9 cellular contexts compared by ENCODE assay signal in the genomic region with DNA sequence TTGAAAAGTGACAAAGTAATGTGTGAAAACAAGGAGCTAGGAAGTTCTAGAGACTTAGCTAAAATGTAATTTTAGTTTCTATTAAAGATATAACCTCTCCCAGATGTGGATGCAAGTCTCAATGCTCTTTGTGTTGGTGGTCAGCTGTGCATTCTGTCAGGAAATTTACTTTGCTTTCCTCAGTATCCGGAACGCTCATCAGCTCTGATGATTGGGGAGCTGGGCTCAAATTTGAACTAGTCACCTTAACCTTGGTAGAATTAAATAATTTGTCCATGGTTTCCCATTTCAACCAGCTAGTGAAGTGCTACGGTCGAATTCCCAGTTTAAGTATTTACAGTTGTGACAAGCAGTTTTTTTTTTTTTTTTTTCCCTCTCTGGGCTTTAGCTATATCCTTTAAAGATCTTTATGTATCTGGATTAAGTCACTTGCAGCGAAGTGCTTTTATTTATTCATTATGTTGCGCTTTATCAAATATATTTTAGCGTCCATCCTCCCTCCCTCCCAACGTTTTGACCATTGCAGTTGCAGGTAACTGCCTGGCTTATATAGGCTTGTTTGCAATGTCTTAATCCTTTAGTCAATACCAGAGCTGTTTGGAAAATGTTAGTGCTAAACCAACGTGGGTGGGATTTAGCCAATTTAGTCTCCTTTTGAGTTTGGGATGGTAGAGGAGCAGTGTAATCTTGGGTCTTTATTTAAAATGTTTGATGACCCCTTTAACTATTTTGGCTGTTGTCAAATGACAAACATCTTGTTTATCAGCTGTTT. TPM values are rescaled to one million over a fixed set of nuclear protein-coding genes. Genes with fewer than 3 reads are reported as not detected.
A peak's percentile ranks its signal among the peaks of the same experiment; 100 is the strongest.
DNase-seq lines count a peak whose midpoint lies in the region; ATAC-seq and TF ChIP-seq lines count a peak whose summit lies in the region.
"Had no signal": no experiment of that assay in that cellular context is flagged by ENCODE, and none has a peak within 500 bp of the region (broad histone marks: within the 10 kb centered on the region; RNA-seq: fewer than 3 reads in every experiment).

No MANE protein-coding gene starts in this region.

- DNase-seq in NCI-H82 (lab: John Stamatoyannopoulos, UW) (peak; percentile 23), NCI-H82 treated with DMSO at 0.1 percent for 48 hours (lab: John Stamatoyannopoulos, UW; ENCODE audit: unreplicated experiment) (no peak), stomach (no peak), Ammon's horn (ENCODE audit: low spot score) (no peak), kidney glomerular epithelial cell (lab: John Stamatoyannopoulos, UW) (no peak)
- no peak for DNase-seq in activated CD8-positive, alpha-beta T cell treated with anti-CD3 and anti-CD28 coated beads, Interleukin-2, amount 10 ng/mL, durations not matched to agents 7 days and 5 days
- DNase-seq: COR-L47 had no signal

- H3K27me3 ChIP-seq in stomach: peaks cover 0 to 4% (median 0%) of the 10 kb centered on the region in 3 donors

- WGBS in stomach, 5 donors: 0 to 24% (median 5%) methylated on average over 9 of the region's 9 CpGs

- peaks cover 57% of the 10 kb centered on the region for H3K36me3 Mint-ChIP-seq in activated CD8-positive, alpha-beta T cell treated with anti-CD3 and anti-CD28 coated beads, Interleukin-2, amount 10 ng/mL, durations not matched to agents 7 days and 5 days (ENCODE audit: low read depth)

- H3K9me3 Mint-ChIP-seq in activated CD8-positive, alpha-beta T cell treated with anti-CD3 and anti-CD28 coated beads, Interleukin-2, amount 10 ng/mL, durations not matched to agents 7 days and 5 days (ENCODE audit: insufficient read depth): no peaks in the 10 kb centered on the region

- peaks cover 0 to 7% (median 3%) of the 10 kb centered on the region in 4 donors for H3K36me3 ChIP-seq in stomach

- TF ChIP-seq CTCF in stomach (IDR thresholded peaks at IDR 0.05): no peak

- H3K4me1 Mint-ChIP-seq in activated CD8-positive, alpha-beta T cell treated with anti-CD3 and anti-CD28 coated beads, Interleukin-2, amount 10 ng/mL, durations not matched to agents 7 days and 5 days (ENCODE audit: low read depth): peaks cover 37% of the 10 kb centered on the region

- peak overlapping the region; percentile 72 for H3K4me3 ChIP-seq in iPS-18c (ENCODE audit: insufficient read depth, low read depth, low read length)
- peak overlapping the region; percentile 51 to 72 (median 68) for H3K4me3 ChIP-seq in stomach

- H3K27ac ChIP-seq in stomach: peak overlapping the region in 4 of 5 donors; percentile 87 to 93 (median 90)

- CTCF ChIA-PET in activated CD8-positive, alpha-beta T cell treated with anti-CD3 and anti-CD28 coated beads, Interleukin-2, amount 10 ng/mL, durations not matched to agents 7 days and 5 days (lab: Charles Lee): interaction anchor here (0.7 to 3.2 kb wide), 7 partner anchors 21 to 251 kb away, joined by 3 to 12 read pairs (median 4); a partner anchor contains a TSS

- no peak for TF ChIP-seq EP300 in stomach (IDR thresholded peaks at IDR 0.05)

- POLR2A ChIA-PET in activated CD8-positive, alpha-beta T cell treated with anti-CD3 and anti-CD28 coated beads, Interleukin-2, amount 10 ng/mL, durations not matched to agents 7 days and 5 days (lab: Charles Lee): interaction anchor here (0.8 to 5.8 kb wide), 12 partner anchors 9 to 251 kb away, joined by 3 to 86 read pairs (median 14); a partner anchor contains a TSS

- peak overlapping the region; percentile 95 for H3K4me3 Mint-ChIP-seq in activated CD8-positive, alpha-beta T cell treated with anti-CD3 and anti-CD28 coated beads, Interleukin-2, amount 10 ng/mL, durations not matched to agents 7 days and 5 days

- ATAC-seq in activated CD8-positive, alpha-beta T cell treated with anti-CD3 and anti-CD28 coated beads, Interleukin-2, amount 10 ng/mL, durations not matched to agents 7 days and 5 days: no peak
- ATAC-seq in GM21381 (IDR thresholded peaks at IDR 0.05; ENCODE audit: unreplicated experiment): no peak

- TF ChIP-seq POLR2A in stomach (IDR thresholded peaks at IDR 0.05): no peak

- intact Hi-C loops in stomach (cut with DNase I; ENCODE audit: low total_unique reads): no loop called here

- H3K27me3 Mint-ChIP-seq in activated CD8-positive, alpha-beta T cell treated with anti-CD3 and anti-CD28 coated beads, Interleukin-2, amount 10 ng/mL, durations not matched to agents 7 days and 5 days (ENCODE audit: low read depth): no peaks in the 10 kb centered on the region

- peaks cover 5% of the 10 kb centered on the region for H3K9me3 ChIP-seq in iPS-18c (ENCODE audit: control insufficient read depth, insufficient read depth, low read length)
- H3K9me3 ChIP-seq in stomach: peaks cover 0 to 20% (median 6%) of the 10 kb centered on the region in 4 donors

- peaks cover 0 to 47% (median 18%) of the 10 kb centered on the region in 4 donors for H3K4me1 ChIP-seq in stomach

- peak overlapping the region; percentile 98 for H3K27ac Mint-ChIP-seq in activated CD8-positive, alpha-beta T cell treated with anti-CD3 and anti-CD28 coated beads, Interleukin-2, amount 10 ng/mL, durations not matched to agents 7 days and 5 days

RNA-seq across cellular contexts. Expression of a gene that starts 2.1 kb away (rescaled TPM):
- 100 to 1,000 TPM; 252 to 264 TPM for total RNA-seq in activated CD8-positive, alpha-beta T cell treated with anti-CD3 and anti-CD28 coated beads, Interleukin-2, amount 10 ng/mL, durations not matched to agents 7 days and 5 days
- total RNA-seq in stomach: 100 to 1,000 TPM in 4 of 5 donors, 10 to 100 TPM in 1; 53.9 to 303 (median 230) TPM
- 10 to 100 TPM in 2 of 3 donors, 1 to 10 TPM in 1; 9.6 to 63.9 (median 10.5) TPM for polyA plus RNA-seq in stomach

RNA-seq across cellular contexts. Expression of a gene that starts 43.3 kb away (rescaled TPM):
- total RNA-seq in activated CD8-positive, alpha-beta T cell treated with anti-CD3 and anti-CD28 coated beads, Interleukin-2, amount 10 ng/mL, durations not matched to agents 7 days and 5 days: 1 to 10 TPM; 6.5 to 6.6 TPM
- total RNA-seq in stomach: 10 to 100 TPM in 2 of 5 donors, 1 to 10 TPM in 3; 1.5 to 18.3 (median 4.1) TPM
- 1 to 10 TPM in 1 of 3 donors, under 1 TPM in 2; 0.46 to 1.7 (median 0.50) TPM for polyA plus RNA-seq in stomach
